Comparison of ENCODE assay signal across 9 cellular contexts in genomic region chr2:218959141-218959731, GRCh38. TPM values are rescaled to one million over a fixed set of nuclear protein-coding genes. Genes with fewer than 3 reads are reported as not detected.
DNase-seq lines count a peak whose midpoint lies in the region; ATAC-seq, FAIRE-seq and TF ChIP-seq lines count a peak whose summit lies in the region.
"Had no signal": no experiment of that assay in that cellular context is flagged by ENCODE, and none has a peak within 500 bp of the region (broad histone marks: within the 10 kb centered on the region; RNA-seq: fewer than 3 reads in every experiment).

CDK5R2 (plus strand) TSS chr2:218959666; CDS start chr2:218959821, 155 bp downstream.

- no peak within 1 kb of the TSS for H3K27ac Mint-ChIP-seq in T-helper 2 cell treated with Interferon-gamma antibody and Interleukin-4, amounts not matched to agents 5 μg/mL and 100 μg/mL, for 36 hours
- no peak within 1 kb of the TSS for H3K27ac Mint-ChIP-seq in MCF 10A (ENCODE audit: low read depth, unreplicated experiment)

- TF ChIP-seq CTCF in MCF 10A (IDR thresholded peaks at IDR 0.05; ENCODE audit: unreplicated experiment) = no peak

- FAIRE-seq in small intestine (lab: Jason Lieb, UNC) = no peak

- CTCF ChIA-PET in MCF 10A (lab: Yijun Ruan, JAX) = interaction anchor here (0.5 to 2.5 kb wide), 4 partner anchors 24 to 160 kb away, joined by 3 to 10 read pairs (median 4); no protein-coding TSS in a partner anchor

- H3K36me3 ChIP-seq in iPS-18a (ENCODE audit: control insufficient read depth, low read depth, low read length) (no peaks in the 10 kb centered on the region), small intestine (ENCODE audit: control insufficient read depth in 2 of 2, insufficient read depth in 2 of 2, low read length in 2 of 2) (no peaks in the 10 kb centered on the region)

- H3K9me3 ChIP-seq in iPS-18a (ENCODE audit: control insufficient read depth, low read depth, low read length) (no peaks in the 10 kb centered on the region), small intestine (ENCODE audit: control insufficient read depth, low read depth) (no peaks in the 10 kb centered on the region)

- no peak within 1 kb of the TSS for H3K27ac ChIP-seq in iPS-18a (ENCODE audit: low read length)
- H3K27ac ChIP-seq in small intestine (ENCODE audit: low read depth in 1 of 2, low read length in 1 of 2) = no peak within 1 kb of the TSS
- H3K27ac ChIP-seq: C4-2B had no signal

- intact Hi-C loops in MCF 10A (cut with micrococcal nuclease) = no loop called here

- peaks cover 77% of the 10 kb centered on the region for H3K27me3 Mint-ChIP-seq in T-helper 2 cell treated with Interferon-gamma antibody and Interleukin-4, amounts not matched to agents 5 μg/mL and 100 μg/mL, for 36 hours (ENCODE audit: low read depth)
- peaks cover 80% of the 10 kb centered on the region for H3K27me3 Mint-ChIP-seq in MCF 10A (ENCODE audit: insufficient read depth, unreplicated experiment)

- H3K27me3 ChIP-seq in iPS-18a (ENCODE audit: control insufficient read depth, insufficient read depth, low read length) (peaks cover 76% of the 10 kb centered on the region), small intestine (ENCODE audit: control insufficient read depth in 2 of 2, insufficient read depth in 2 of 2, low read length in 2 of 2) (peaks cover 5 to 50% of the 10 kb centered on the region in 2 donors)

- peaks cover 3% of the 10 kb centered on the region for H3K4me1 Mint-ChIP-seq in T-helper 2 cell treated with Interferon-gamma antibody and Interleukin-4, amounts not matched to agents 5 μg/mL and 100 μg/mL, for 36 hours (ENCODE audit: low read depth)
- H3K4me1 Mint-ChIP-seq in MCF 10A (ENCODE audit: insufficient read depth, unreplicated experiment) = peaks cover 13% of the 10 kb centered on the region

- POLR2A ChIA-PET in MCF 10A (lab: Yijun Ruan, JAX) = interaction anchor here (0.8 kb wide), 2 partner anchors 226 to 1750 kb away, joined by 3 read pairs; no protein-coding TSS in a partner anchor

- peak; percentile 98 for ATAC-seq in HG02852 (IDR thresholded peaks at IDR 0.05; ENCODE audit: unreplicated experiment)

- H3K4me3 ChIP-seq in iPS-18a (ENCODE audit: low read length) (peak within 1 kb of the TSS; percentile 61), small intestine (ENCODE audit: low read depth in 1 of 2, low read length in 2 of 2) (peak within 1 kb of the TSS in 1 of 2 donors; percentile 42)

- H3K9me3 Mint-ChIP-seq in T-helper 2 cell treated with Interferon-gamma antibody and Interleukin-4, amounts not matched to agents 5 μg/mL and 100 μg/mL, for 36 hours = no peaks in the 10 kb centered on the region
- no peaks in the 10 kb centered on the region for H3K9me3 Mint-ChIP-seq in MCF 10A (ENCODE audit: unreplicated experiment)

- 2 to 7% (median 6%) methylated on average over 32 to 37 of the region's 37 CpGs for whole genome bisulfite sequencing in small intestine, 3 donors

- H3K4me3 Mint-ChIP-seq in T-helper 2 cell treated with Interferon-gamma antibody and Interleukin-4, amounts not matched to agents 5 μg/mL and 100 μg/mL, for 36 hours = peak within 1 kb of the TSS; percentile 28
- peak within 1 kb of the TSS; percentile 70 for H3K4me3 Mint-ChIP-seq in MCF 10A (ENCODE audit: unreplicated experiment)

- DNase-seq in NCI-H187 (lab: John Stamatoyannopoulos, UW) = peak; percentile 77 to 78
- DNase-seq in NCI-H187 treated with DMSO at 0.1 percent for 48 hours (lab: John Stamatoyannopoulos, UW) = no peak
- peak; percentile 92 for DNase-seq in NCI-H1436 (lab: John Stamatoyannopoulos, UW)
- DNase-seq in T-helper 2 cell treated with Interferon-gamma antibody and Interleukin-4, amounts not matched to agents 5 μg/mL and 100 μg/mL, for 36 hours (ENCODE audit: low spot score) = peak; percentile 60
- DNase-seq in MCF 10A (ENCODE audit: unreplicated experiment) = peak; percentile 82
- DNase-seq in small intestine = peak; percentile 62

- H3K36me3 Mint-ChIP-seq in T-helper 2 cell treated with Interferon-gamma antibody and Interleukin-4, amounts not matched to agents 5 μg/mL and 100 μg/mL, for 36 hours (ENCODE audit: low read depth) = peaks cover 2% of the 10 kb centered on the region
- H3K36me3 Mint-ChIP-seq in MCF 10A (ENCODE audit: insufficient read depth, unreplicated experiment) = no peaks in the 10 kb centered on the region

- H3K9ac ChIP-seq in iPS-18a (ENCODE audit: low read length) = no peak within 1 kb of the TSS

- no TSS peak for BruUV-seq in MCF 10A (replicated peaks; lab: Mats Ljungman, UMichigan)

- peaks cover 14% of the 10 kb centered on the region for H3K4me1 ChIP-seq in iPS-18a (ENCODE audit: control insufficient read depth, low read depth, low read length)
- H3K4me1 ChIP-seq in small intestine (ENCODE audit: control insufficient read depth in 2 of 2, insufficient read depth in 1 of 2, low read depth in 1 of 2, low read length in 1 of 2) = no peaks in the 10 kb centered on the region

RNA-seq across cellular contexts. Expression of gene CDK5R2, which starts in this region (rescaled TPM):
- not detected in 2 replicates for total RNA-seq in MCF 10A (2022)
- 1 to 10 TPM in 1 of 3 donors, under 1 TPM in 1, not detected in 1; 0.22 to 1.4 TPM for polyA plus RNA-seq in small intestine

Comparison
In these comparisons a context has a peak if more than half of its experiments do, and no peak if none do; other contexts are left out.
1. Peak in DNase-seq in MCF 10A; RNA of the gene not detected or under 1 TPM.